18 cellular contexts compared by ENCODE assay signal in the genomic region with DNA sequence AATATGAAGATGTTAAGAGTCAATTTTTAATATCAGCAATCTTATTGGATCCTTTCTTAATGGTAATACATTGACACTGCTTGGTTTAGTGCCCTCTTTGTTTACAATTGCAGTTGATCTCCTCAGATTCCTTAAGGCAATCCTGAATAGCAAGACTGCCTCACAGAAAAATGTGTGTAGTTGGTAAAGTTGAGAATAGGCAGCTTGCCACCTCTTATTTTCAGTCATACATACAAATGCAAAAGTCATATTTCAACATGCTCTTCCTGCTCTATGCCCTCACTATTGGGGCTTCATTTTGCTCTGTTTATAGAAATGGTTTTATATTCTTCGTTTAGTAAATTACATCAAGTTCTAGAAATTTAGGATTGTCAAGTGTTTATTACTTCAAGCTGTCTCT.
DNase-seq lines count a peak whose midpoint lies in the region; ATAC-seq and TF ChIP-seq lines count a peak whose summit lies in the region.
"Had no signal": no experiment of that assay in that cellular context is flagged by ENCODE, and none has a peak within 500 bp of the region (broad histone marks: within the 10 kb centered on the region; RNA-seq: fewer than 3 reads in every experiment).

No MANE protein-coding gene starts in this region.

- CTCF ChIA-PET in PC-3 (lab: Charles Lee), result interaction anchor here (0.6 kb wide), 1 partner anchor 684 kb away, joined by 3 read pairs; no protein-coding TSS in a partner anchor

- no TSS peak for BruUV-seq in PC-3 (replicated peaks; lab: Mats Ljungman, UMichigan)

- no peaks in the 10 kb centered on the region for H3F3A ChIP-seq in PC-3 (ENCODE audit: low read length, unreplicated experiment)

- no peaks in the 10 kb centered on the region for H4K20me1 ChIP-seq in PC-3 (ENCODE audit: low read length)

- no peaks in the 10 kb centered on the region for H3K27me3 ChIP-seq in PC-3 (ENCODE audit: low read length)

- no peak overlapping the region for H2AFZ ChIP-seq in PC-3 (ENCODE audit: low read length)
- H2AFZ ChIP-seq: GM23338 had no signal

- no peaks in the 10 kb centered on the region for H3K9me3 ChIP-seq in PC-3 (ENCODE audit: low read length)
- H3K9me3 ChIP-seq: A549 had no signal

- ATAC-seq in PC-3 (no peak), GM21526 (IDR thresholded peaks at IDR 0.05; ENCODE audit: low FRiP score, unreplicated experiment) (no peak), HG02763 (IDR thresholded peaks at IDR 0.05; ENCODE audit: unreplicated experiment) (no peak)
- ATAC-seq: A549; CD8-positive, alpha-beta T cell; GM23338; HCT116 had no signal

- DNase-seq in AG10803 (ENCODE audit: low read depth) (peak; percentile 29), PC-3 (no peak), fibroblast of gingiva (ENCODE audit: low read depth) (peak; percentile 62), SHP77 (lab: John Stamatoyannopoulos, UW) (no peak)
- DNase-seq: 8988T; ACHN; C1 segment of cervical spinal cord; Caco-2; CD4-positive, CD25-positive, alpha-beta regulatory T cell; CD8-positive, alpha-beta T cell; DMS153; DND-41; H9 had no signal

- H3K9me2 ChIP-seq in PC-3 (replicated peaks; ENCODE audit: low read length), result no peaks in the 10 kb centered on the region

- H3K79me2 ChIP-seq in PC-3 (ENCODE audit: low read length), result no peaks in the 10 kb centered on the region

- H3K36me3 ChIP-seq in PC-3 (ENCODE audit: low read depth, low read length), result no peaks in the 10 kb centered on the region

- peak overlapping the region; percentile 68; the same call in 1 of the 2 replicates for H3K27ac ChIP-seq in PC-3 (ENCODE audit: low read length)
- H3K27ac ChIP-seq: A549 had no signal

- intact Hi-C loops in PC-3 (cut with micrococcal nuclease), result loop anchor here (2.0 to 10.0 kb wide), 2 partner anchors 119 to 829 kb away; no protein-coding TSS in a partner anchor

- POLR2A ChIA-PET in PC-3 (lab: Charles Lee; ENCODE audit: unreplicated experiment), result interaction anchor here (0.6 to 0.8 kb wide), 3 partner anchors 273 to 828 kb away, joined by 3 to 11 read pairs (median 3); no protein-coding TSS in a partner anchor

- no peak overlapping the region for H3K4me2 ChIP-seq in PC-3 (ENCODE audit: low read length)
- H3K4me2 ChIP-seq: A549, GM23338 had no signal

- H3K4me3 ChIP-seq in AG10803 (ENCODE audit: low read length) (no peak overlapping the region), PC-3 (ENCODE audit: low read length) (no peak overlapping the region)
- H3K4me3 ChIP-seq: A549, GM23338 had no signal

- TF ChIP-seq CTCF in AG10803 (conservative IDR thresholded peaks at IDR 0.05; ENCODE audit: low read length) (no peak), PC-3 (conservative IDR thresholded peaks at IDR 0.05; ENCODE audit: low read depth, low read length) (no peak)

- H3K9ac ChIP-seq in PC-3 (ENCODE audit: low read length), result no peak overlapping the region

- peaks cover 51% of the 10 kb centered on the region for H3K4me1 ChIP-seq in PC-3 (ENCODE audit: insufficient read depth, low read length)
- H3K4me1 ChIP-seq: A549, Caco-2 had no signal

Comparison
In these comparisons a context has a peak if more than half of its experiments do, and no peak if none do; other contexts are left out.
1. DNase-seq: peak in AG10803 (single experiment) and fibroblast of gingiva (single experiment); none in PC-3 (single experiment) and SHP77 (0 of 2).